In the genomic region with DNA sequence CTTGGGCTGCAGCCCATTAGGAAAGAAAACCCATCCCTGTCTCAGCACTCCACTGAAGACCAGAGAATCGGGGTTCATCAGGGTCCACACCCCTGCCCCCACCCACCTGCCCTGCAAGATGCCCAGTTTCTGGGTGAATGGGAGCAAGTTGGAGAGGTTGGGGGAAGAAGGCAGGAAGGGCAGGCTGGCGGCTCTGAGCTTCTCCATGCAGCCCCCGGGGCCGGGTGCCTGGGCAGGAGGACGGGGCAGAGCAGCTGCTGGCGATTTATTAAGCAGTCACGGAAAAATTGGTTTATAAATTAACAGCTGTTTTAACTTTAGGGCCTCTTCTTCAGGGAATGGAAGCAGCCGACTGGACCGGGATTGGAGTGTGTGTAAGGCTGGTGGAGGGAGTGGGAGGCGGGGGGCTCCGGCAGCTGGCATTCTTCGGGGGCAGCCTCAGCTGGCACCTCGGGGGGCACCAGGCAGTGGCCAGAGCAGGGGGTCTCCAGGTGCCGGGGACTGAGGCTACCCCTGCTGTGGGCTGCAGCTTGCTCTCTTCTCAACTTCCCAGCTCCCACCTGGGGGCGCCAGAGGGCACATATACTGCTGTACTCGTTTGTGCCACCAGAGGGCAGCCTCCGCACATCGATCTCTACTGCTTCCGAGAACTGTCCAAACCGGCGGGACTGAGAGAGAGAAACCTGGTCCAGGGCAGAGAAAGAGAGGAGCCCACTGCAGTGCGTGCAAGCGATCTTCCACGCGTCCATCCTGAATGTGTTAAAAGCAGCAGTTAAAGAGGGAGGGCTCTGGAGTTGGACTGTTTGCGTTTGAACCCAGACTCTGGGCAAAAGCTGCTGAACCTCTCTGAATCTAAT, we compare ENCODE assay signal across 1 cellular context.
TF ChIP-seq lines count a peak whose summit lies in the region.

No MANE protein-coding gene starts in this region.

TF ChIP-seq in HepG2, 621 proteins besides CTCF, POLR2A, EP300 and RAD21 (continues in another document):
- TF ChIP-seq CEBPG (CRISPR knock-in tag; IDR thresholded peaks at IDR 0.05) (peak; percentile 29; the same call in 1 of the 2 replicates), MXD4 (CRISPR knock-in tag; IDR thresholded peaks at IDR 0.05) (peak; percentile 64), SRY (CRISPR knock-in tag; IDR thresholded peaks at IDR 0.05) (peak; percentile 65; the same call in 1 of the 2 replicates), AKAP8 (CRISPR knock-in tag; IDR thresholded peaks at IDR 0.05) (no peak), ZBTB38 (CRISPR knock-in tag; IDR thresholded peaks at IDR 0.05) (0 out of 2 replicates have a peak, but pooled peaks have one; percentile 18), ARID4A (CRISPR knock-in tag; IDR thresholded peaks at IDR 0.05; ENCODE audit: borderline replicate concordance) (peak; percentile 54; the same call in 1 of the 2 replicates), HDAC1 (CRISPR knock-in tag; IDR thresholded peaks at IDR 0.05) (peak; percentile 65), ZNF781 (CRISPR knock-in tag; IDR thresholded peaks at IDR 0.05; ENCODE audit: borderline replicate concordance, not compliant biosample characterization) (no peak), ZFY (CRISPR knock-in tag; IDR thresholded peaks at IDR 0.05) (peak; percentile 45; the same call in 1 of the 2 replicates), ZFP36 (IDR thresholded peaks at IDR 0.05; ENCODE audit: borderline replicate concordance, low read depth, low read length, partially characterized antibody) (peak; percentile 52), YEATS2 (CRISPR knock-in tag; IDR thresholded peaks at IDR 0.05; ENCODE audit: borderline replicate concordance) (peak; percentile 76; the same call in 1 of the 2 replicates), TOPORS (CRISPR knock-in tag; IDR thresholded peaks at IDR 0.05) (no peak), SETDB1 (CRISPR knock-in tag; IDR thresholded peaks at IDR 0.05; ENCODE audit: borderline replicate concordance) (no peak), ZNF230 (CRISPR knock-in tag; IDR thresholded peaks at IDR 0.05) (peak; percentile 47; the same call in 1 of the 2 replicates), BHLHE40 (IDR thresholded peaks at IDR 0.05; ENCODE audit: low read length) (peak; percentile 58; the same call in 1 of the 2 replicates), HNF4A (CRISPR knock-in tag; IDR thresholded peaks at IDR 0.05) (peak; percentile 11; the same call in 1 of the 2 replicates), EED (CRISPR knock-in tag; IDR thresholded peaks at IDR 0.05) (no peak), ZNF720 (CRISPR knock-in tag; IDR thresholded peaks at IDR 0.05) (peak; percentile 83; the same call in 1 of the 2 replicates), KAT7 (CRISPR knock-in tag; IDR thresholded peaks at IDR 0.05; ENCODE audit: borderline replicate concordance) (peak; percentile 38; the same call in 1 of the 2 replicates), THRA (CRISPR knock-in tag; IDR thresholded peaks at IDR 0.05; ENCODE audit: borderline replicate concordance) (peak; percentile 76), BRD4 (CRISPR knock-in tag; IDR thresholded peaks at IDR 0.05) (peak; percentile 55; the same call in 1 of the 2 replicates), RBM39 (IDR thresholded peaks at IDR 0.05; ENCODE audit: low read depth, low read length, poor library complexity, severe bottlenecking) (peak; percentile 49), ARNTL (CRISPR knock-in tag; IDR thresholded peaks at IDR 0.05) (no peak), NFKB2 (CRISPR knock-in tag; IDR thresholded peaks at IDR 0.05; ENCODE audit: borderline replicate concordance) (peak; percentile 39; the same call in 1 of the 2 replicates), NFE2 (CRISPR knock-in tag; IDR thresholded peaks at IDR 0.05) (no peak), ZBTB4 (CRISPR knock-in tag; IDR thresholded peaks at IDR 0.05; ENCODE audit: borderline replicate concordance) (0 out of 2 replicates have a peak, but pooled peaks have one; percentile 47), ONECUT2 (CRISPR knock-in tag; IDR thresholded peaks at IDR 0.05) (peak; percentile 84), THAP7 (CRISPR knock-in tag; IDR thresholded peaks at IDR 0.05) (0 out of 2 replicates have a peak, but pooled peaks have one; percentile 27), ETV6 (CRISPR knock-in tag; conservative IDR thresholded peaks at IDR 0.05) (0 out of 2 replicates have a peak, but pooled peaks have one; percentile 55), ADNP (CRISPR knock-in tag; IDR thresholded peaks at IDR 0.05) (no peak), ZNF546 (CRISPR knock-in tag; conservative IDR thresholded peaks at IDR 0.05) (0 out of 2 replicates have a peak, but pooled peaks have one; percentile 38), SP140L (CRISPR knock-in tag; IDR thresholded peaks at IDR 0.05; ENCODE audit: borderline replicate concordance) (0 out of 2 replicates have a peak, but pooled peaks have one; percentile 76), ZNF160 (CRISPR knock-in tag; IDR thresholded peaks at IDR 0.05) (0 out of 2 replicates have a peak, but pooled peaks have one; percentile 36), HOXA7 (CRISPR knock-in tag; IDR thresholded peaks at IDR 0.05) (no peak), SRSF1 (optimal IDR thresholded peaks at IDR 0.05; ENCODE audit: low read depth, low read length) (no peak), SRSF4 (IDR thresholded peaks at IDR 0.05; ENCODE audit: low read depth, low read length, poor library complexity, severe bottlenecking) (no peak), HMGXB4 (CRISPR knock-in tag; IDR thresholded peaks at IDR 0.05; ENCODE audit: borderline replicate concordance in 1 of 2, low read depth in 1 of 2) (peak; percentile 98 to 99)
- TF ChIP-seq, protein P1, sequence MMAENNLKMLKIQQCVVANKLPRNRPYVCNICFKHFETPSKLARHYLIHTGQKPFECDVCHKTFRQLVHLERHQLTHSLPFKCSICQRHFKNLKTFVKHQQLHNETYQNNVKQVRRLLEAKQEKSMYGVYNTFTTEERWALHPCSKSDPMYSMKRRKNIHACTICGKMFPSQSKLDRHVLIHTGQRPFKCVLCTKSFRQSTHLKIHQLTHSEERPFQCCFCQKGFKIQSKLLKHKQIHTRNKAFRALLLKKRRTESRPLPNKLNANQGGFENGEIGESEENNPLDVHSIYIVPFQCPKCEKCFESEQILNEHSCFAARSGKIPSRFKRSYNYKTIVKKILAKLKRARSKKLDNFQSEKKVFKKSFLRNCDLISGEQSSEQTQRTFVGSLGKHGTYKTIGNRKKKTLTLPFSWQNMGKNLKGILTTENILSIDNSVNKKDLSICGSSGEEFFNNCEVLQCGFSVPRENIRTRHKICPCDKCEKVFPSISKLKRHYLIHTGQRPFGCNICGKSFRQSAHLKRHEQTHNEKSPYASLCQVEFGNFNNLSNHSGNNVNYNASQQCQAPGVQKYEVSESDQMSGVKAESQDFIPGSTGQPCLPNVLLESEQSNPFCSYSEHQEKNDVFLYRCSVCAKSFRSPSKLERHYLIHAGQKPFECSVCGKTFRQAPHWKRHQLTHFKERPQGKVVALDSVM (CRISPR knock-in tag; IDR thresholded peaks at IDR 0.05): peak; percentile 55
- TF ChIP-seq, protein P2, sequence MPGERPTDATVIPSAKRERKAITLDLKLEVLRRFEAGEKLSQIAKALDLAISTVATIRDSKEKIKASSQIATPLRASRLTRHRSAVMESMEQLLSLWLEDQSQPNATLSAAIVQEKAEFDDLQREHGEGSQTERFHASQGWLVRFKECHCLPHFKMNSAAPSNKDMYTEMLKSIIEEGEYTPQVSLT (CRISPR knock-in tag; IDR thresholded peaks at IDR 0.05; ENCODE audit: borderline replicate concordance, low read depth): no peak
- TF ChIP-seq, protein P3, sequence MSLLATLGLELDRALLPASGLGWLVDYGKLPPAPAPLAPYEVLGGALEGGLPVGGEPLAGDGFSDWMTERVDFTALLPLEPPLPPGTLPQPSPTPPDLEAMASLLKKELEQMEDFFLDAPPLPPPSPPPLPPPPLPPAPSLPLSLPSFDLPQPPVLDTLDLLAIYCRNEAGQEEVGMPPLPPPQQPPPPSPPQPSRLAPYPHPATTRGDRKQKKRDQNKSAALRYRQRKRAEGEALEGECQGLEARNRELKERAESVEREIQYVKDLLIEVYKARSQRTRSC (CRISPR knock-in tag; IDR thresholded peaks at IDR 0.05; ENCODE audit: low read depth): no peak; the same call in 1 of the 2 replicates
- TF ChIP-seq, protein P4, sequence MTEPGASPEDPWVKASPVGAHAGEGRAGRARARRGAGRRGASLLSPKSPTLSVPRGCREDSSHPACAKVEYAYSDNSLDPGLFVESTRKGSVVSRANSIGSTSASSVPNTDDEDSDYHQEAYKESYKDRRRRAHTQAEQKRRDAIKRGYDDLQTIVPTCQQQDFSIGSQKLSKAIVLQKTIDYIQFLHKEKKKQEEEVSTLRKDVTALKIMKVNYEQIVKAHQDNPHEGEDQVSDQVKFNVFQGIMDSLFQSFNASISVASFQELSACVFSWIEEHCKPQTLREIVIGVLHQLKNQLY (CRISPR knock-in tag; IDR thresholded peaks at IDR 0.05): 0 out of 2 replicates have a peak, but pooled peaks have one; percentile 33
